ENCODE assay signal across 14 cellular contexts in genomic region chr20:50251992-50252491, GRCh38.
A peak's percentile ranks its signal among the peaks of the same experiment; 100 is the strongest.
DNase-seq lines count a peak whose midpoint lies in the region; ATAC-seq and TF ChIP-seq lines count a peak whose summit lies in the region.
"Had no signal": no experiment of that assay in that cellular context is flagged by ENCODE, and none has a peak within 500 bp of the region (broad histone marks: within the 10 kb centered on the region; RNA-seq: fewer than 3 reads in every experiment).

No MANE protein-coding gene starts in this region.

- no peak overlapping the region for H3K56ac ChIP-seq in H9 (ENCODE audit: insufficient read length, low read depth, low read length)

- TF ChIP-seq POLR2A in breast epithelium (IDR thresholded peaks at IDR 0.05), result no peak

- H2AFZ ChIP-seq in neuronal stem cell (ENCODE audit: low read length), result no peak overlapping the region
- H2AFZ ChIP-seq in H9 (ENCODE audit: low read length), result no peak overlapping the region

- H4K91ac ChIP-seq in neuronal stem cell (ENCODE audit: low read depth, low read length, poor library complexity) (no peak overlapping the region), H9 (ENCODE audit: insufficient read length, low read depth, low read length) (no peak overlapping the region)

- no peaks in the 10 kb centered on the region for H4K20me1 ChIP-seq in H9 (ENCODE audit: control insufficient read depth, insufficient read depth, insufficient read length)

- H2BK120ac ChIP-seq in neuronal stem cell (ENCODE audit: low read depth, low read length) (no peak overlapping the region), H9 (ENCODE audit: low read depth, low read length, poor library complexity, severe bottlenecking) (no peak overlapping the region)

- H3K4me1 ChIP-seq in breast epithelium (peaks cover 0 to 10% of the 10 kb centered on the region in 2 donors), upper lobe of right lung (no peaks in the 10 kb centered on the region), BE2C (no peaks in the 10 kb centered on the region), neuronal stem cell (ENCODE audit: control insufficient read depth in 2 of 2, insufficient read depth in 1 of 2, low read depth in 1 of 2, low read length in 2 of 2) (no peaks in the 10 kb centered on the region), H9 (ENCODE audit: insufficient read depth, low read length) (no peaks in the 10 kb centered on the region)
- H3K4me1 ChIP-seq: testis had no signal

- H3K27ac ChIP-seq in breast epithelium (peak overlapping the region; percentile 39 to 92), upper lobe of right lung (peak overlapping the region; percentile 15), neuronal stem cell (replicated peaks; ENCODE audit: low read length) (no peak overlapping the region), H9 (ENCODE audit: insufficient read length, low read depth, low read length) (no peak overlapping the region)
- H3K27ac ChIP-seq: dorsolateral prefrontal cortex, testis had no signal

- H3K36me3 ChIP-seq in breast epithelium (no peaks in the 10 kb centered on the region), upper lobe of right lung (no peaks in the 10 kb centered on the region), BE2C (no peaks in the 10 kb centered on the region), neuronal stem cell (replicated peaks in 1 of 2; ENCODE audit: control insufficient read depth in 2 of 2, insufficient read depth in 2 of 2, low read length in 2 of 2) (no peaks in the 10 kb centered on the region)

- no peak overlapping the region for H3K4ac ChIP-seq in neuronal stem cell (ENCODE audit: low read length)
- no peak overlapping the region for H3K4ac ChIP-seq in H9 (ENCODE audit: low read depth, low read length)

- H2BK15ac ChIP-seq in neuronal stem cell (ENCODE audit: low read length), result no peak overlapping the region
- no peak overlapping the region for H2BK15ac ChIP-seq in H9 (ENCODE audit: low read depth, low read length)

- POLR2A ChIA-PET in MCF 10A (lab: Yijun Ruan, JAX), result no interaction called here

- H2BK5ac ChIP-seq in neuronal stem cell (ENCODE audit: low read length) (no peak overlapping the region), H9 (ENCODE audit: insufficient read length, low read length) (no peak overlapping the region)

- H3K9ac ChIP-seq in neuronal stem cell (ENCODE audit: low read depth, low read length, poor library complexity), result no peak overlapping the region
- no peak overlapping the region for H3K9ac ChIP-seq in H9 (ENCODE audit: extremely low read depth, insufficient read length, low read length)

- H3K4me3 ChIP-seq in breast epithelium (no peak overlapping the region), fibroblast of mammary gland (ENCODE audit: control insufficient read depth, low read depth, low read length) (no peak overlapping the region), upper lobe of right lung (no peak overlapping the region), BE2C (ENCODE audit: low read depth, low read length) (no peak overlapping the region), neuronal stem cell (ENCODE audit: low read length in 2 of 2) (no peak overlapping the region)
- H3K4me3 ChIP-seq: dorsolateral prefrontal cortex, testis had no signal

- DNase-seq in breast epithelium (ENCODE audit: low spot score in 2 of 2), result no peak
- DNase-seq in MCF 10A (ENCODE audit: unreplicated experiment), result no peak
- DNase-seq in RPMI7951 (ENCODE audit: low read depth), result peak; percentile 59
- peak; percentile 56 for DNase-seq in fibroblast of mammary gland (ENCODE audit: low read depth)
- DNase-seq in upper lobe of right lung, result no peak
- DNase-seq in BE2C, result no peak
- DNase-seq in neuronal stem cell (ENCODE audit: low spot score), result no peak
- DNase-seq in H9, result no peak
- DNase-seq: 8988T; activated naive CD8-positive, alpha-beta T cell treated with anti-CD3 and anti-CD28 coated beads, Interleukin-2, amount 10 ng/mL, durations not matched to agents 7 days and 5 days; dorsolateral prefrontal cortex; NCI-H146; NCI-H526 treated with DMSO at 0.1 percent for 48 hours; testis had no signal

- H3K9me3 Mint-ChIP-seq in MCF 10A (ENCODE audit: unreplicated experiment) (no peaks in the 10 kb centered on the region), H9 (no peaks in the 10 kb centered on the region)
- H3K9me3 Mint-ChIP-seq: activated naive CD8-positive, alpha-beta T cell treated with anti-CD3 and anti-CD28 coated beads, Interleukin-2, amount 10 ng/mL, durations not matched to agents 7 days and 5 days had no signal

- H3K4me1 Mint-ChIP-seq in MCF 10A (ENCODE audit: insufficient read depth, unreplicated experiment) (peaks cover 27% of the 10 kb centered on the region), H9 (peaks cover 3 to 11% of the 10 kb centered on the region in 2 experiments; a peak in 3 of 4 replicates)

- TF ChIP-seq CTCF in breast epithelium (IDR thresholded peaks at IDR 0.05) (no peak), MCF 10A (IDR thresholded peaks at IDR 0.05; ENCODE audit: unreplicated experiment) (no peak), fibroblast of mammary gland (conservative IDR thresholded peaks at IDR 0.05; ENCODE audit: control insufficient read depth, insufficient read depth, low read depth, low read length) (no peak), upper lobe of right lung (IDR thresholded peaks at IDR 0.05) (no peak), BE2C (IDR thresholded peaks at IDR 0.05; ENCODE audit: low read depth, low read length) (no peak), H9 (conservative IDR thresholded peaks at IDR 0.05) (no peak)

- H3K14ac ChIP-seq in neuronal stem cell (ENCODE audit: low read length) (no peak overlapping the region), H9 (ENCODE audit: insufficient read depth, low read length) (no peak overlapping the region)

- H2BK20ac ChIP-seq in H9 (ENCODE audit: low read depth, low read length, poor library complexity, severe bottlenecking), result no peak overlapping the region

- no peak for ATAC-seq in upper lobe of right lung

- H2AK5ac ChIP-seq in neuronal stem cell (ENCODE audit: low read depth, low read length), result no peak overlapping the region
- no peak overlapping the region for H2AK5ac ChIP-seq in H9 (ENCODE audit: insufficient read length, low read length)

- H3K4me3 Mint-ChIP-seq in MCF 10A (ENCODE audit: unreplicated experiment), result no peak overlapping the region
- no peak overlapping the region for H3K4me3 Mint-ChIP-seq in H9
- H3K4me3 Mint-ChIP-seq: activated naive CD8-positive, alpha-beta T cell treated with anti-CD3 and anti-CD28 coated beads, Interleukin-2, amount 10 ng/mL, durations not matched to agents 7 days and 5 days had no signal

- H3K27ac Mint-ChIP-seq in MCF 10A (ENCODE audit: low read depth, unreplicated experiment) (no peak overlapping the region), H9 (peak overlapping the region in 1 of 3 experiments; percentile 53; a peak in 1 of 7 replicates)
- H3K27ac Mint-ChIP-seq: activated naive CD8-positive, alpha-beta T cell treated with anti-CD3 and anti-CD28 coated beads, Interleukin-2, amount 10 ng/mL, durations not matched to agents 7 days and 5 days had no signal

- no peak overlapping the region for H3K23ac ChIP-seq in neuronal stem cell (ENCODE audit: low read depth, low read length, poor library complexity)
- H3K23ac ChIP-seq in H9 (ENCODE audit: insufficient read length, low read depth, low read length), result no peak overlapping the region

- no peaks in the 10 kb centered on the region for H3K9me3 ChIP-seq in breast epithelium
- H3K9me3 ChIP-seq in upper lobe of right lung, result no peaks in the 10 kb centered on the region
- H3K9me3 ChIP-seq in BE2C, result no peaks in the 10 kb centered on the region
- no peaks in the 10 kb centered on the region for H3K9me3 ChIP-seq in neuronal stem cell (replicated peaks in 1 of 2; ENCODE audit: control insufficient read depth in 2 of 2, insufficient read depth in 1 of 2, low read depth in 1 of 2, low read length in 2 of 2)
- no peaks in the 10 kb centered on the region for H3K9me3 ChIP-seq in H9 (ENCODE audit: control insufficient read depth, low read depth, low read length)
- H3K9me3 ChIP-seq: testis had no signal

- H2BK12ac ChIP-seq in neuronal stem cell (ENCODE audit: low read length) (no peak overlapping the region), H9 (ENCODE audit: insufficient read length, low read depth, low read length) (no peak overlapping the region)

- H3K4me2 ChIP-seq in neuronal stem cell (ENCODE audit: insufficient read depth, low read length, poor library complexity, severe bottlenecking) (no peak overlapping the region), H9 (ENCODE audit: insufficient read depth, insufficient read length, low read length) (no peak overlapping the region)

- H4K8ac ChIP-seq in neuronal stem cell (ENCODE audit: low read depth, low read length) (no peak overlapping the region), H9 (replicated peaks; ENCODE audit: insufficient read length, low read depth, low read length) (no peak overlapping the region)

- CTCF ChIA-PET in MCF 10A (lab: Yijun Ruan, JAX), result interaction anchor here (0.6 to 0.7 kb wide), 3 partner anchors 70 to 327 kb away, joined by 3 read pairs; no protein-coding TSS in a partner anchor

- H3K18ac ChIP-seq in neuronal stem cell (ENCODE audit: low read length) (no peak overlapping the region), H9 (ENCODE audit: insufficient read length, low read depth, low read length) (no peak overlapping the region)

- H3K79me1 ChIP-seq in neuronal stem cell (ENCODE audit: low read depth, low read length) (no peaks in the 10 kb centered on the region), H9 (ENCODE audit: insufficient read depth, low read depth, low read length, poor library complexity, severe bottlenecking) (no peaks in the 10 kb centered on the region)

- no peaks in the 10 kb centered on the region for H3K23me2 ChIP-seq in H9 (ENCODE audit: insufficient read length, low read depth, low read length, poor library complexity, severe bottlenecking)

- H3K27me3 Mint-ChIP-seq in MCF 10A (ENCODE audit: insufficient read depth, unreplicated experiment) (no peaks in the 10 kb centered on the region), H9 (ENCODE audit: low read depth) (0 out of 2 replicates have a peak, but pooled peaks cover 1% of the 10 kb centered on the region)

- WGBS in neuronal stem cell (ENCODE audit: extremely low coverage in 2 of 2, insufficient read length in 2 of 2, insufficient replicate concordance in 1 of 2), 2 donors, result no CpG with 5 or more reads among the region's 7 CpGs
- whole genome bisulfite sequencing in H9 (ENCODE audit: extremely low coverage, insufficient read length, low lambda C conversion rate), result no CpG with 5 or more reads among the region's 7 CpGs

- no peak overlapping the region for H4K5ac ChIP-seq in H9 (ENCODE audit: insufficient read length, low read depth, low read length)

- intact Hi-C loops in breast epithelium (cut with DNase I; ENCODE audit: low total_unique reads) (no loop called here), MCF 10A (cut with micrococcal nuclease) (no loop called here), upper lobe of right lung (cut with DNase I) (no loop called here)

- no peak overlapping the region for H3T11ph ChIP-seq in H9 (ENCODE audit: low read length)

- no TSS peak for BruUV-seq in MCF 10A (replicated peaks; lab: Mats Ljungman, UMichigan)

- H3K36me3 Mint-ChIP-seq in MCF 10A (ENCODE audit: insufficient read depth, unreplicated experiment), result no peaks in the 10 kb centered on the region
- H3K36me3 Mint-ChIP-seq in H9 (ENCODE audit: insufficient read depth in 1 of 3, low read depth in 3 of 3), result no peaks in the 10 kb centered on the region
- H3K36me3 Mint-ChIP-seq: activated naive CD8-positive, alpha-beta T cell treated with anti-CD3 and anti-CD28 coated beads, Interleukin-2, amount 10 ng/mL, durations not matched to agents 7 days and 5 days had no signal

- H3K79me2 ChIP-seq in H9 (ENCODE audit: insufficient read depth, low read length), result no peaks in the 10 kb centered on the region

- H3K27me3 ChIP-seq in breast epithelium (no peaks in the 10 kb centered on the region), upper lobe of right lung (no peaks in the 10 kb centered on the region), BE2C (no peaks in the 10 kb centered on the region), neuronal stem cell (ENCODE audit: control insufficient read depth in 3 of 3, insufficient read depth in 3 of 3, low read depth in 1 of 3, low read length in 3 of 3) (peaks cover 0 to 14% (median 0%) of the 10 kb centered on the region in 3 experiments), H9 (ENCODE audit: insufficient read depth, low read length) (no peaks in the 10 kb centered on the region)
- H3K27me3 ChIP-seq: dorsolateral prefrontal cortex, testis had no signal

Comparison
In these comparisons a context has a peak if more than half of its experiments do, and no peak if none do; other contexts are left out.
1. DNase-seq: peak in RPMI7951 (single experiment) and fibroblast of mammary gland (single experiment); none in breast epithelium (0 of 2), MCF 10A (single experiment), upper lobe of right lung (single experiment), BE2C (single experiment), neuronal stem cell (single experiment) and H9 (single experiment).
2. H3K27ac ChIP-seq: peak in breast epithelium (2 of 2) and upper lobe of right lung (single experiment); none in neuronal stem cell (single experiment) and H9 (single experiment).